1 cellular context compared by ENCODE assay signal in genomic region chr10:61904711-61905445, GRCh38.
A peak's percentile ranks its signal among the peaks of the same experiment; 100 is the strongest.
TF ChIP-seq lines count a peak whose summit lies in the region.

No MANE protein-coding gene starts in this region.

TF ChIP-seq in HEK293, 187 proteins besides CTCF, POLR2A, EP300 and RAD21 (continued from another document and continues in another):
- TF ChIP-seq OSR2 (tag by site-specific recombination; IDR thresholded peaks at IDR 0.05) = peak; percentile 45; the same call in 1 of the 2 replicates
- TF ChIP-seq IKZF3 (tag by site-specific recombination; IDR thresholded peaks at IDR 0.05) = peak; percentile 77; the same call in 1 of the 2 replicates
- peak; percentile 83 for TF ChIP-seq ZNF629 (tag by site-specific recombination; IDR thresholded peaks at IDR 0.05)
- TF ChIP-seq ZNF214 (tag by site-specific recombination; IDR thresholded peaks at IDR 0.05; ENCODE audit: borderline replicate concordance) = no peak
- TF ChIP-seq ZNF670 (tag by site-specific recombination; IDR thresholded peaks at IDR 0.05; ENCODE audit: low read depth) = no peak
- no peak for TF ChIP-seq ZSCAN18 (tag by site-specific recombination; IDR thresholded peaks at IDR 0.05)
- no peak for TF ChIP-seq ZNF626 (tag by site-specific recombination; IDR thresholded peaks at IDR 0.05)
- no peak for TF ChIP-seq ZNF10 (tag by site-specific recombination; IDR thresholded peaks at IDR 0.05)
- TF ChIP-seq PRDM4 (tag by site-specific recombination; IDR thresholded peaks at IDR 0.05) = peak; percentile 49; the same call in 1 of the 2 replicates
- TF ChIP-seq ZBTB49 (tag by site-specific recombination; IDR thresholded peaks at IDR 0.05; ENCODE audit: low read depth) = no peak
- TF ChIP-seq ZEB2 (tag by site-specific recombination; IDR thresholded peaks at IDR 0.05) = peak; percentile 92; the same call in 1 of the 2 replicates
- no peak for TF ChIP-seq ZNF521 (tag by site-specific recombination; IDR thresholded peaks at IDR 0.05)
- TF ChIP-seq ZNF558 (tag by site-specific recombination; IDR thresholded peaks at IDR 0.05) = no peak
- peak; percentile 74; the same call in 1 of the 2 replicates for TF ChIP-seq ZNF660 (tag by site-specific recombination; IDR thresholded peaks at IDR 0.05)
- TF ChIP-seq ZNF514 (tag by site-specific recombination; IDR thresholded peaks at IDR 0.05) = no peak
- TF ChIP-seq PRDM6 (tag by site-specific recombination; IDR thresholded peaks at IDR 0.05) = peak; percentile 39; the same call in 1 of the 2 replicates
- no peak for TF ChIP-seq ZNF777 (tag by site-specific recombination; IDR thresholded peaks at IDR 0.05; ENCODE audit: borderline replicate concordance)
- TF ChIP-seq ZNF449 (tag by site-specific recombination; IDR thresholded peaks at IDR 0.05) = no peak
- peak; percentile 59; the same call in 1 of the 2 replicates for TF ChIP-seq GLIS1 (tag by site-specific recombination; IDR thresholded peaks at IDR 0.05)
- TF ChIP-seq ZFP37 (tag by site-specific recombination; IDR thresholded peaks at IDR 0.05) = no peak
- TF ChIP-seq ZNF837 (tag by site-specific recombination; IDR thresholded peaks at IDR 0.05) = no peak
- peak; percentile 56 for TF ChIP-seq ZNF366 (tag by site-specific recombination; conservative IDR thresholded peaks at IDR 0.05)
- no peak for TF ChIP-seq KLF1 (tag by site-specific recombination; IDR thresholded peaks at IDR 0.05)
- TF ChIP-seq PATZ1 (tag by site-specific recombination; IDR thresholded peaks at IDR 0.05) = peak; percentile 28; the same call in 1 of the 2 replicates
- TF ChIP-seq ZNF16 (tag by site-specific recombination; IDR thresholded peaks at IDR 0.05; ENCODE audit: low read depth) = no peak
- TF ChIP-seq SP7 (tag by site-specific recombination; IDR thresholded peaks at IDR 0.05) = peak; percentile 68; the same call in 1 of the 2 replicates
- TF ChIP-seq ZNF394 (tag by site-specific recombination; IDR thresholded peaks at IDR 0.05; ENCODE audit: borderline replicate concordance) = no peak
- peak; percentile 74 for TF ChIP-seq ZBTB44 (tag by site-specific recombination; IDR thresholded peaks at IDR 0.05)
- TF ChIP-seq KLF10 (tag by site-specific recombination; IDR thresholded peaks at IDR 0.05) = peak; percentile 69
- no peak for TF ChIP-seq ZNF530 (tag by site-specific recombination; IDR thresholded peaks at IDR 0.05; ENCODE audit: low read depth)
- TF ChIP-seq ZNF341 (tag by site-specific recombination; IDR thresholded peaks at IDR 0.05; ENCODE audit: low read depth) = 0 out of 2 replicates have a peak, but pooled peaks have one; percentile 14
- TF ChIP-seq ZNF529 (tag by site-specific recombination; IDR thresholded peaks at IDR 0.05; ENCODE audit: insufficient replicate concordance) = no peak
- TF ChIP-seq ZNF624 (tag by site-specific recombination; IDR thresholded peaks at IDR 0.05) = no peak
- TF ChIP-seq REST (tag by site-specific recombination; IDR thresholded peaks at IDR 0.05) = no peak
- TF ChIP-seq PRDM1 (tag by site-specific recombination; IDR thresholded peaks at IDR 0.05) = peak; percentile 68; the same call in 1 of the 2 replicates
- TF ChIP-seq ZNF692 (tag by site-specific recombination; IDR thresholded peaks at IDR 0.05) = no peak
- 0 out of 2 replicates have a peak, but pooled peaks have one; percentile 24 for TF ChIP-seq ZNF2 (tag by site-specific recombination; IDR thresholded peaks at IDR 0.05)
- peak; percentile 17; the same call in 1 of the 2 replicates for TF ChIP-seq KLF9 (tag by site-specific recombination; IDR thresholded peaks at IDR 0.05; ENCODE audit: low read depth)
- no peak for TF ChIP-seq ZNF23 (tag by site-specific recombination; IDR thresholded peaks at IDR 0.05; ENCODE audit: borderline replicate concordance)
- TF ChIP-seq ZSCAN16 (tag by site-specific recombination; IDR thresholded peaks at IDR 0.05) = no peak
